11 cellular contexts compared by ENCODE assay signal in genomic region chr13:113927661-113928581, GRCh38. TPM values are rescaled to one million over a fixed set of nuclear protein-coding genes. Genes with fewer than 3 reads are reported as not detected.
DNase-seq lines count a peak whose midpoint lies in the region; FAIRE-seq and TF ChIP-seq lines count a peak whose summit lies in the region.
"Had no signal": no experiment of that assay in that cellular context is flagged by ENCODE, and none has a peak within 500 bp of the region (broad histone marks: within the 10 kb centered on the region; RNA-seq: fewer than 3 reads in every experiment).

No MANE protein-coding gene starts in this region.

- H3K27ac ChIP-seq in left ventricle myocardium inferior (replicated peaks): peak overlapping the region; percentile 85

- FAIRE-seq in D721Med (lab: Jason Lieb, UNC): no peak

- peak; percentile 99 for DNase-seq in EL
- peak; percentile 95 for DNase-seq in astrocyte of the cerebellum (ENCODE audit: low read depth)
- DNase-seq in left ventricle myocardium inferior: peak; percentile 53
- DNase-seq in D721Med (ENCODE audit: insufficient read length, low spot score): no peak
- DNase-seq in iPS-NIHi11 (ENCODE audit: low spot score): no peak
- DNase-seq in hippocampal formation (lab: John Stamatoyannopoulos, UW): no peak
- DNase-seq in COLO668 (lab: John Stamatoyannopoulos, UW; ENCODE audit: unreplicated experiment): no peak
- DNase-seq: OCI-M1; stimulated activated CD4-positive, alpha-beta T cell treated with anti-CD3 and anti-CD28 coated beads, Interleukin-2, amount 100 ng/mL, for 24 hours had no signal

- no peaks in the 10 kb centered on the region for H3K27me3 ChIP-seq in left ventricle myocardium inferior (ENCODE audit: low read depth)
- H3K27me3 ChIP-seq in skeletal muscle satellite cell (ENCODE audit: control insufficient read depth, insufficient read depth, low read length): no peaks in the 10 kb centered on the region

- H3K9me3 ChIP-seq in left ventricle myocardium inferior (replicated peaks): no peaks in the 10 kb centered on the region
- no peaks in the 10 kb centered on the region for H3K9me3 ChIP-seq in skeletal muscle satellite cell (replicated peaks; ENCODE audit: low read length)

- H3K4me3 ChIP-seq in astrocyte of the cerebellum (ENCODE audit: low read depth, low read length) (no peak overlapping the region), left ventricle myocardium inferior (no peak overlapping the region), skeletal muscle satellite cell (ENCODE audit: low read length) (peak overlapping the region; percentile 3)
- H3K4me3 ChIP-seq: lung had no signal

- peak overlapping the region; percentile 68 for H3K9ac ChIP-seq in skeletal muscle satellite cell (ENCODE audit: low read depth, low read length)

- TF ChIP-seq CTCF in astrocyte of the cerebellum (IDR thresholded peaks at IDR 0.05; ENCODE audit: low read depth, low read length, missing control alignments) (no peak), left ventricle myocardium inferior (IDR thresholded peaks at IDR 0.05; ENCODE audit: borderline replicate concordance) (no peak), D721Med (IDR thresholded peaks at IDR 0.05; ENCODE audit: insufficient read depth, missing control alignments) (no peak)

- peaks cover 37% of the 10 kb centered on the region for H3K4me1 ChIP-seq in left ventricle myocardium inferior
- peaks cover 42% of the 10 kb centered on the region for H3K4me1 ChIP-seq in skeletal muscle satellite cell (ENCODE audit: control insufficient read depth, insufficient read depth, low read length)

- intact Hi-C loops in left ventricle myocardium inferior (cut with micrococcal nuclease): no loop called here

- peak overlapping the region; percentile 52 for H3K4me2 ChIP-seq in skeletal muscle satellite cell (ENCODE audit: low read length)

- H3K36me3 ChIP-seq in left ventricle myocardium inferior (no peaks in the 10 kb centered on the region), skeletal muscle satellite cell (ENCODE audit: insufficient read depth, low read length) (no peaks in the 10 kb centered on the region)

- in situ Hi-C loops in astrocyte of the cerebellum (cut with HindIII; ENCODE audit: low sequenced_read_pairs): no loop called here

RNA-seq across cellular contexts. Expression of gene C13orf46, which starts 46.0 kb away (rescaled TPM):
- 0.33 TPM for total RNA-seq in left ventricle myocardium inferior
- 0.25 and 0.44 TPM in 2 replicates for total RNA-seq in skeletal muscle satellite cell (2012; rRNA removed)

Comparison
In these comparisons a context has a peak if more than half of its experiments do, and no peak if none do; other contexts are left out.
1. DNase-seq: peak in EL (single experiment), astrocyte of the cerebellum (single experiment) and left ventricle myocardium inferior (single experiment); none in D721Med (single experiment), iPS-NIHi11 (single experiment), hippocampal formation (0 of 2) and COLO668 (single experiment).